In genomic region chr3:189307963-189308362, GRCh38 we compare ENCODE assay signal across 13 cellular contexts.
DNase-seq lines count a peak whose midpoint lies in the region; ATAC-seq and TF ChIP-seq lines count a peak whose summit lies in the region.
"Had no signal": no experiment of that assay in that cellular context is flagged by ENCODE, and none has a peak within 500 bp of the region (broad histone marks: within the 10 kb centered on the region; RNA-seq: fewer than 3 reads in every experiment).

No MANE protein-coding gene starts in this region.

- H3K4me1 ChIP-seq in right atrium auricular region = no peaks in the 10 kb centered on the region

- peaks cover 0 to 3% (median 0%) of the 10 kb centered on the region in 5 experiments for H3K9me3 Mint-ChIP-seq in brain

- H3K4me1 Mint-ChIP-seq in brain = peaks cover 54% of the 10 kb centered on the region

- no peak overlapping the region for H3K4me3 ChIP-seq in right atrium auricular region
- H3K4me3 ChIP-seq: thoracic aorta had no signal

- no peak overlapping the region for H3K27ac ChIP-seq in right atrium auricular region
- H3K27ac ChIP-seq: thoracic aorta had no signal

- peak overlapping the region in 3 of 5 experiments; percentile 55 to 77 (median 74) for H3K27ac Mint-ChIP-seq in brain

- ATAC-seq in GM18508 (IDR thresholded peaks at IDR 0.05; ENCODE audit: insufficient read depth, unreplicated experiment) (peak; percentile 39), GM19395 (IDR thresholded peaks at IDR 0.05; ENCODE audit: unreplicated experiment) (peak; percentile 44), HG03103 (IDR thresholded peaks at IDR 0.05; ENCODE audit: low read depth, unreplicated experiment) (peak; percentile 34)

- no peaks in the 10 kb centered on the region for H3K27me3 Mint-ChIP-seq in brain

- no peaks in the 10 kb centered on the region for H3K27me3 ChIP-seq in right atrium auricular region

- no peak for DNase-seq in LoVo (ENCODE audit: low spot score)
- no peak for DNase-seq in cerebellar cortex (ENCODE audit: low spot score)
- DNase-seq in NCI-H146 treated with DMSO at 0.1 percent for 48 hours (lab: John Stamatoyannopoulos, UW; ENCODE audit: unreplicated experiment) = no peak
- no peak for DNase-seq in right atrium auricular region (ENCODE audit: low spot score)
- DNase-seq: activated gamma-delta T cell, MM.1S, NCI-H510A treated with DMSO at 0.1 percent for 48 hours, Right ventricle myocardium superior had no signal

- H3K9me3 ChIP-seq in right atrium auricular region = no peaks in the 10 kb centered on the region
- H3K9me3 ChIP-seq: thoracic aorta had no signal

- no peak overlapping the region for H3K4me3 Mint-ChIP-seq in brain

- H3K36me3 Mint-ChIP-seq in brain = no peaks in the 10 kb centered on the region

- TF ChIP-seq CTCF in brain (conservative IDR thresholded peaks at IDR 0.05) (no peak), right atrium auricular region (IDR thresholded peaks at IDR 0.05) (no peak)

- no peaks in the 10 kb centered on the region for H3K36me3 ChIP-seq in right atrium auricular region
- H3K36me3 ChIP-seq: thoracic aorta had no signal
